In genomic region chr6:28490191-28490890, GRCh38 we compare ENCODE assay signal across 8 cellular contexts. TPM values are rescaled to one million over a fixed set of nuclear protein-coding genes. Genes with fewer than 3 reads are reported as not detected.
DNase-seq lines count a peak whose midpoint lies in the region; ATAC-seq and TF ChIP-seq lines count a peak whose summit lies in the region.

No MANE protein-coding gene starts in this region.

- peaks cover 3% of the 10 kb centered on the region for H3K27me3 ChIP-seq in CD8-positive, alpha-beta T cell (ENCODE audit: insufficient read depth, low read length)
- peaks cover 0 to 5% of the 10 kb centered on the region in 2 donors for H3K27me3 ChIP-seq in breast epithelium

- H3K27ac Mint-ChIP-seq in CD8-positive, alpha-beta T cell, result peak overlapping the region; percentile 71
- no peak overlapping the region for H3K27ac Mint-ChIP-seq in natural killer cell treated with Interleukin-12 subunit alpha and Interleukin-12 subunit beta and Interleukin-15 and Interleukin-18, amount 100 ng/mL, for 72 hours

- H3K4me3 ChIP-seq in CD8-positive, alpha-beta T cell (ENCODE audit: low read depth, low read length), result peak overlapping the region; percentile 18
- peak overlapping the region; percentile 33 to 69 (median 50) for H3K4me3 ChIP-seq in breast epithelium

- no peak for DNase-seq in CD8-positive, alpha-beta T cell
- DNase-seq in breast epithelium (ENCODE audit: low spot score in 2 of 2) (no peak), DMS153 treated with DMSO at 0.1 percent for 48 hours (lab: John Stamatoyannopoulos, UW; ENCODE audit: unreplicated experiment) (no peak), NCI-H345 (lab: John Stamatoyannopoulos, UW) (no peak)
- no peak for DNase-seq in natural killer cell treated with Interleukin-12 subunit alpha and Interleukin-12 subunit beta and Interleukin-15 and Interleukin-18, amount 100 ng/mL, for 72 hours (ENCODE audit: low spot score)

- POLR2A ChIA-PET in CD8-positive, alpha-beta T cell (lab: Charles Lee), result no interaction called here

- TF ChIP-seq POLR2A in breast epithelium (IDR thresholded peaks at IDR 0.05), result no peak

- intact Hi-C loops in CD8-positive, alpha-beta T cell (cut with DNase I, micrococcal nuclease), result no loop called here
- intact Hi-C loops in breast epithelium (cut with DNase I; ENCODE audit: low total_unique reads), result no loop called here

- H3K4me1 Mint-ChIP-seq in CD8-positive, alpha-beta T cell (ENCODE audit: low read depth), result peaks cover 16% of the 10 kb centered on the region
- H3K4me1 Mint-ChIP-seq in natural killer cell treated with Interleukin-12 subunit alpha and Interleukin-12 subunit beta and Interleukin-15 and Interleukin-18, amount 100 ng/mL, for 72 hours (ENCODE audit: low read depth in 2 of 2), result peaks cover 15 to 18% of the 10 kb centered on the region in 2 donors

- peaks cover 3% of the 10 kb centered on the region for H3K9me3 Mint-ChIP-seq in CD8-positive, alpha-beta T cell
- no peaks in the 10 kb centered on the region for H3K9me3 Mint-ChIP-seq in natural killer cell treated with Interleukin-12 subunit alpha and Interleukin-12 subunit beta and Interleukin-15 and Interleukin-18, amount 100 ng/mL, for 72 hours

- peak overlapping the region; percentile 74 for H3K4me3 Mint-ChIP-seq in CD8-positive, alpha-beta T cell
- H3K4me3 Mint-ChIP-seq in natural killer cell treated with Interleukin-12 subunit alpha and Interleukin-12 subunit beta and Interleukin-15 and Interleukin-18, amount 100 ng/mL, for 72 hours, result peak overlapping the region; percentile 43

- no peak for TF ChIP-seq CTCF in CD8-positive, alpha-beta T cell (IDR thresholded peaks at IDR 0.05)
- TF ChIP-seq CTCF in breast epithelium (IDR thresholded peaks at IDR 0.05), result no peak

- CTCF ChIA-PET in CD8-positive, alpha-beta T cell (lab: Charles Lee), result no interaction called here

- H3K27ac ChIP-seq in CD8-positive, alpha-beta T cell (ENCODE audit: low read depth, low read length), result peak overlapping the region; percentile 47
- H3K27ac ChIP-seq in breast epithelium, result peak overlapping the region; percentile 65 to 86

- peaks cover 21% of the 10 kb centered on the region for H3K4me1 ChIP-seq in CD8-positive, alpha-beta T cell (ENCODE audit: insufficient read depth, low read length)
- no peaks in the 10 kb centered on the region for H3K4me1 ChIP-seq in breast epithelium

- H3K36me3 ChIP-seq in CD8-positive, alpha-beta T cell (ENCODE audit: insufficient read depth, low read length), result no peaks in the 10 kb centered on the region
- H3K36me3 ChIP-seq in breast epithelium, result no peaks in the 10 kb centered on the region

- no peaks in the 10 kb centered on the region for H3K9me3 ChIP-seq in CD8-positive, alpha-beta T cell (ENCODE audit: low read length)
- H3K9me3 ChIP-seq in breast epithelium, result no peaks in the 10 kb centered on the region

- no peaks in the 10 kb centered on the region for H3K36me3 Mint-ChIP-seq in CD8-positive, alpha-beta T cell
- peaks cover 10% of the 10 kb centered on the region for H3K36me3 Mint-ChIP-seq in natural killer cell treated with Interleukin-12 subunit alpha and Interleukin-12 subunit beta and Interleukin-15 and Interleukin-18, amount 100 ng/mL, for 72 hours

- peaks cover 68% of the 10 kb centered on the region for H3K27me3 Mint-ChIP-seq in CD8-positive, alpha-beta T cell (ENCODE audit: low read depth)
- peaks cover 42 to 80% of the 10 kb centered on the region in 2 donors for H3K27me3 Mint-ChIP-seq in natural killer cell treated with Interleukin-12 subunit alpha and Interleukin-12 subunit beta and Interleukin-15 and Interleukin-18, amount 100 ng/mL, for 72 hours

- ATAC-seq in CD8-positive, alpha-beta T cell, result peak; percentile 36
- ATAC-seq in HG03045 (IDR thresholded peaks at IDR 0.05; ENCODE audit: unreplicated experiment), result peak; percentile 20
- no peak for ATAC-seq in natural killer cell treated with Interleukin-12 subunit alpha and Interleukin-12 subunit beta and Interleukin-15 and Interleukin-18, amount 100 ng/mL, for 72 hours
- no peak for ATAC-seq in GM21825 (IDR thresholded peaks at IDR 0.05; ENCODE audit: unreplicated experiment)
- no peak for ATAC-seq in HG03196 (IDR thresholded peaks at IDR 0.05; ENCODE audit: unreplicated experiment)

RNA-seq across cellular contexts. Expression of gene GPX6, which starts 25.3 kb away (rescaled TPM):
- not detected for total RNA-seq in CD8-positive, alpha-beta T cell
- not detected for total RNA-seq in breast epithelium
- total RNA-seq in natural killer cell treated with Interleukin-12 subunit alpha and Interleukin-12 subunit beta and Interleukin-15 and Interleukin-18, amount 100 ng/mL, for 72 hours, result not detected

RNA-seq across cellular contexts. Expression of gene GPX5, which starts 35.3 kb away (rescaled TPM):
- not detected for total RNA-seq in CD8-positive, alpha-beta T cell
- total RNA-seq in breast epithelium, result not detected
- total RNA-seq in natural killer cell treated with Interleukin-12 subunit alpha and Interleukin-12 subunit beta and Interleukin-15 and Interleukin-18, amount 100 ng/mL, for 72 hours, result not detected

RNA-seq across cellular contexts. Expression of gene ZSCAN23, which starts 47.0 kb away (rescaled TPM):
- not detected for total RNA-seq in CD8-positive, alpha-beta T cell
- total RNA-seq in breast epithelium, result 1 to 10 TPM; 1.1 to 6.0 (median 5.6) TPM
- total RNA-seq in natural killer cell treated with Interleukin-12 subunit alpha and Interleukin-12 subunit beta and Interleukin-15 and Interleukin-18, amount 100 ng/mL, for 72 hours, result 1 to 10 TPM in 1 of 2 donors, under 1 TPM in 1; 0.40 to 1.5 TPM

Comparison
In these comparisons a context has a peak if more than half of its experiments do, and no peak if none do; other contexts are left out.
1. ATAC-seq: peak in CD8-positive, alpha-beta T cell (single experiment) and HG03045 (single experiment); none in natural killer cell treated with Interleukin-12 subunit alpha and Interleukin-12 subunit beta and Interleukin-15 and Interleukin-18, amount 100 ng/mL, for 72 hours (0 of 2), GM21825 (single experiment) and HG03196 (single experiment).